8 cellular contexts compared by ENCODE assay signal in genomic region chrX:153411255-153411987, GRCh38.
DNase-seq lines count a peak whose midpoint lies in the region; ATAC-seq lines count a peak whose summit lies in the region.

Gene ZFP92 (plus strand): TSS chrX:153411472. CDS start chrX:153418323, 6,851 bp downstream.

- H3K9me3 ChIP-seq in NT2/D1 (ENCODE audit: insufficient read depth, low read length), result no peaks in the 10 kb centered on the region
- no peaks in the 10 kb centered on the region for H3K9me3 ChIP-seq in iPS-20b (ENCODE audit: insufficient read depth, low read depth, low read length)

- peaks cover 8% of the 10 kb centered on the region for H3K4me1 Mint-ChIP-seq in activated naive CD8-positive, alpha-beta T cell treated with anti-CD3 and anti-CD28 coated beads, Interleukin-2, amount 50 U/mL, for 24 hours

- H3K4me3 ChIP-seq in NT2/D1 (ENCODE audit: insufficient read length, low read depth) (peak within 1 kb of the TSS; percentile 11), iPS-20b (ENCODE audit: low read length) (peak within 1 kb of the TSS; percentile 54; the same call in 1 of the 2 replicates)

- peak; percentile 67 for ATAC-seq in GM21447 (IDR thresholded peaks at IDR 0.05; ENCODE audit: unreplicated experiment)
- peak; percentile 81 for ATAC-seq in activated naive CD8-positive, alpha-beta T cell treated with anti-CD3 and anti-CD28 coated beads, Interleukin-2, amount 50 U/mL, for 24 hours
- ATAC-seq in GM18870 (IDR thresholded peaks at IDR 0.05; ENCODE audit: unreplicated experiment), result no peak

- H3K4me3 Mint-ChIP-seq in activated naive CD8-positive, alpha-beta T cell treated with anti-CD3 and anti-CD28 coated beads, Interleukin-2, amount 50 U/mL, for 24 hours, result peak within 1 kb of the TSS; percentile 73

- no peak within 1 kb of the TSS for H3K27ac ChIP-seq in iPS-20b (ENCODE audit: low read length)

- no peaks in the 10 kb centered on the region for H3K36me3 Mint-ChIP-seq in activated naive CD8-positive, alpha-beta T cell treated with anti-CD3 and anti-CD28 coated beads, Interleukin-2, amount 50 U/mL, for 24 hours (ENCODE audit: low read depth)

- no peak within 1 kb of the TSS for H3K27ac Mint-ChIP-seq in activated naive CD8-positive, alpha-beta T cell treated with anti-CD3 and anti-CD28 coated beads, Interleukin-2, amount 50 U/mL, for 24 hours

- no peaks in the 10 kb centered on the region for H3K36me3 ChIP-seq in NT2/D1 (ENCODE audit: insufficient read depth, insufficient read length, low read length)
- no peaks in the 10 kb centered on the region for H3K36me3 ChIP-seq in iPS-20b (ENCODE audit: insufficient read depth, low read depth, low read length)

- no peaks in the 10 kb centered on the region for H3K9me3 Mint-ChIP-seq in activated naive CD8-positive, alpha-beta T cell treated with anti-CD3 and anti-CD28 coated beads, Interleukin-2, amount 50 U/mL, for 24 hours

- no peaks in the 10 kb centered on the region for H3K27me3 Mint-ChIP-seq in activated naive CD8-positive, alpha-beta T cell treated with anti-CD3 and anti-CD28 coated beads, Interleukin-2, amount 50 U/mL, for 24 hours

- H3K4me1 ChIP-seq in NT2/D1 (ENCODE audit: insufficient read depth, insufficient read length) (peaks cover 2% of the 10 kb centered on the region), iPS-20b (ENCODE audit: insufficient read depth, low read length) (no peaks in the 10 kb centered on the region)

- H3K27me3 ChIP-seq in NT2/D1 (ENCODE audit: insufficient read depth, insufficient read length) (peaks cover 24% of the 10 kb centered on the region), iPS-20b (ENCODE audit: insufficient read depth, low read length) (peaks cover 30% of the 10 kb centered on the region)

- DNase-seq in AML-193 (lab: John Stamatoyannopoulos, UW) (peak; percentile 12 to 29), NT2/D1 (ENCODE audit: low read depth, low spot score) (no peak), NCI-H1105 treated with DMSO at 0.1 percent for 48 hours (lab: John Stamatoyannopoulos, UW) (no peak)
- DNase-seq in activated naive CD8-positive, alpha-beta T cell treated with anti-CD3 and anti-CD28 coated beads, Interleukin-2, amount 50 U/mL, for 24 hours, result peak; percentile 50
- peak; percentile 15 to 48 for DNase-seq in stimulated activated CD4-positive, alpha-beta T cell treated with anti-CD3 and anti-CD28 coated beads, Interleukin-4, amount 100 ng/mL, for 4 hours

- H3K9ac ChIP-seq in NT2/D1 (ENCODE audit: insufficient read length, low read depth) (peak within 1 kb of the TSS; percentile 32), iPS-20b (ENCODE audit: low read depth, low read length) (no peak within 1 kb of the TSS)

Comparison
In these comparisons a context has a peak if more than half of its experiments do, and no peak if none do; other contexts are left out.
1. DNase-seq: peak in AML-193 (2 of 2), activated naive CD8-positive, alpha-beta T cell treated with anti-CD3 and anti-CD28 coated beads, Interleukin-2, amount 50 U/mL, for 24 hours (single experiment) and stimulated activated CD4-positive, alpha-beta T cell treated with anti-CD3 and anti-CD28 coated beads, Interleukin-4, amount 100 ng/mL, for 4 hours (2 of 2); none in NT2/D1 (single experiment) and NCI-H1105 treated with DMSO at 0.1 percent for 48 hours (single experiment).